29 cellular contexts compared by ENCODE assay signal in the genomic region with DNA sequence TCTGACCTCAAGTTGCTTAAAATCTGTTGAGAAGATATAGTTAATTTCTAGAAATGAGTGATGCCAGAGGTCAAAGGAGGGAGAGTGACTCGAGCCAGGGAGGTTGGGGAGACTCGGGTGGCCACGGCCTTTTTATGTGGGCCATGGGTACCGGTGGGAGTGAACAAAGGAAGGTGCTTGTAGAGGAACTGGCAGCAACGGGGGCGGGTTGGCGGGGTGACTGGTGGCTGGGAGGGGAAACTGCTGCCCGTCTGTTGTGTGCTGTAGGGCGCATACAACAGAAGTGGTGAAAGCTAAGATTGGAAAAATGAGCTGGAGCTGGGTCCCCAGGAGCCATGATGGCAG. TPM values are rescaled to one million over a fixed set of nuclear protein-coding genes. Genes with fewer than 3 reads are reported as not detected.
DNase-seq lines count a peak whose midpoint lies in the region; ATAC-seq and TF ChIP-seq lines count a peak whose summit lies in the region.
"Had no signal": no experiment of that assay in that cellular context is flagged by ENCODE, and none has a peak within 500 bp of the region (broad histone marks: within the 10 kb centered on the region; RNA-seq: fewer than 3 reads in every experiment).

No MANE protein-coding gene starts in this region.

- no peaks in the 10 kb centered on the region for H4K20me1 ChIP-seq in H9 (ENCODE audit: control insufficient read depth, insufficient read depth, insufficient read length)

- no peak overlapping the region for H3K4me3 Mint-ChIP-seq in activated CD8-positive, alpha-beta T cell treated with anti-CD3 and anti-CD28 coated beads for 36 hours
- H3K4me3 Mint-ChIP-seq in activated CD8-positive, alpha-beta T cell treated with anti-CD3 and anti-CD28 coated beads, Interleukin-2, amount 10 ng/mL, durations not matched to agents 7 days and 5 days = no peak overlapping the region
- peak overlapping the region; percentile 31 for H3K4me3 Mint-ChIP-seq in CD4-positive, alpha-beta T cell
- H3K4me3 Mint-ChIP-seq in activated T-helper 17 cell treated with anti-CD3 and anti-CD28 coated beads, Interleukin-2, amount 50 U/mL, for 72 hours = no peak overlapping the region
- peak overlapping the region in 6 of 10 donors; percentile 19 to 67 (median 46) for H3K4me3 Mint-ChIP-seq in naive thymus-derived CD8-positive, alpha-beta T cell
- no peak overlapping the region; a peak in 1 of 5 replicates for H3K4me3 Mint-ChIP-seq in H9
- H3K4me3 Mint-ChIP-seq: B cell, mesothelial cell of epicardium, naive B cell had no signal

- no peak overlapping the region for H3K27ac Mint-ChIP-seq in activated CD8-positive, alpha-beta T cell treated with anti-CD3 and anti-CD28 coated beads for 36 hours
- H3K27ac Mint-ChIP-seq in activated CD8-positive, alpha-beta T cell treated with anti-CD3 and anti-CD28 coated beads, Interleukin-2, amount 10 ng/mL, durations not matched to agents 7 days and 5 days = no peak overlapping the region
- H3K27ac Mint-ChIP-seq in CD4-positive, alpha-beta T cell = no peak overlapping the region
- no peak overlapping the region for H3K27ac Mint-ChIP-seq in activated T-helper 17 cell treated with anti-CD3 and anti-CD28 coated beads, Interleukin-2, amount 50 U/mL, for 72 hours
- H3K27ac Mint-ChIP-seq in naive thymus-derived CD8-positive, alpha-beta T cell = peak overlapping the region in 6 of 10 donors; percentile 3 to 63 (median 49)
- peak overlapping the region in 1 of 3 experiments; percentile 83; a peak in 1 of 7 replicates for H3K27ac Mint-ChIP-seq in H9
- H3K27ac Mint-ChIP-seq: B cell, mesothelial cell of epicardium had no signal

- H4K91ac ChIP-seq in H9 (ENCODE audit: insufficient read length, low read depth, low read length) = no peak overlapping the region

- H3K4me1 Mint-ChIP-seq in activated CD8-positive, alpha-beta T cell treated with anti-CD3 and anti-CD28 coated beads for 36 hours (ENCODE audit: low read depth) = peaks cover 3% of the 10 kb centered on the region
- H3K4me1 Mint-ChIP-seq in activated CD8-positive, alpha-beta T cell treated with anti-CD3 and anti-CD28 coated beads, Interleukin-2, amount 10 ng/mL, durations not matched to agents 7 days and 5 days (ENCODE audit: low read depth) = peaks cover 4% of the 10 kb centered on the region
- no peaks in the 10 kb centered on the region for H3K4me1 Mint-ChIP-seq in CD4-positive, alpha-beta T cell (ENCODE audit: low read depth)
- H3K4me1 Mint-ChIP-seq in activated T-helper 17 cell treated with anti-CD3 and anti-CD28 coated beads, Interleukin-2, amount 50 U/mL, for 72 hours = peaks cover 18% of the 10 kb centered on the region
- H3K4me1 Mint-ChIP-seq in naive thymus-derived CD8-positive, alpha-beta T cell = peaks cover 7 to 19% (median 15%) of the 10 kb centered on the region in 4 donors
- peaks cover 6 to 13% of the 10 kb centered on the region in 2 experiments for H3K4me1 Mint-ChIP-seq in H9

- no peaks in the 10 kb centered on the region for H3K36me3 Mint-ChIP-seq in activated CD8-positive, alpha-beta T cell treated with anti-CD3 and anti-CD28 coated beads for 36 hours (ENCODE audit: low read depth)
- H3K36me3 Mint-ChIP-seq in activated CD8-positive, alpha-beta T cell treated with anti-CD3 and anti-CD28 coated beads, Interleukin-2, amount 10 ng/mL, durations not matched to agents 7 days and 5 days (ENCODE audit: low read depth) = no peaks in the 10 kb centered on the region
- no peaks in the 10 kb centered on the region for H3K36me3 Mint-ChIP-seq in CD4-positive, alpha-beta T cell (ENCODE audit: low read depth)
- no peaks in the 10 kb centered on the region for H3K36me3 Mint-ChIP-seq in activated T-helper 17 cell treated with anti-CD3 and anti-CD28 coated beads, Interleukin-2, amount 50 U/mL, for 72 hours (ENCODE audit: low read depth)
- no peaks in the 10 kb centered on the region for H3K36me3 Mint-ChIP-seq in naive thymus-derived CD8-positive, alpha-beta T cell
- H3K36me3 Mint-ChIP-seq in H9 (ENCODE audit: insufficient read depth in 1 of 3, low read depth in 3 of 3) = peaks cover 0 to 1% (median 0%) of the 10 kb centered on the region in 3 experiments; a peak in 2 of 7 replicates
- H3K36me3 Mint-ChIP-seq: mesothelial cell of epicardium, naive B cell had no signal

- peak; percentile 56 for ATAC-seq in activated CD8-positive, alpha-beta T cell treated with anti-CD3 and anti-CD28 coated beads for 36 hours
- no peak for ATAC-seq in activated CD8-positive, alpha-beta T cell treated with anti-CD3 and anti-CD28 coated beads, Interleukin-2, amount 10 ng/mL, durations not matched to agents 7 days and 5 days
- no peak for ATAC-seq in CD4-positive, alpha-beta T cell (ENCODE audit: poor library complexity)
- ATAC-seq in activated T-helper 17 cell treated with anti-CD3 and anti-CD28 coated beads, Interleukin-2, amount 50 U/mL, for 72 hours (replicated peaks) = peak; percentile 61
- peak; percentile 37 to 48 for ATAC-seq in naive thymus-derived CD8-positive, alpha-beta T cell
- ATAC-seq in GM21447 (IDR thresholded peaks at IDR 0.05; ENCODE audit: unreplicated experiment) (no peak), GM19324 (IDR thresholded peaks at IDR 0.05; ENCODE audit: low FRiP score, unreplicated experiment) (no peak)
- ATAC-seq: HepG2, PC-3, SK-N-SH treated with all-trans-retinoic acid at 6 μM for 48 hours had no signal

- no CpG with 5 or more reads among the region's 9 CpGs for WGBS in H9 (ENCODE audit: extremely low coverage, insufficient read length, low lambda C conversion rate)

- H4K8ac ChIP-seq in H9 (replicated peaks; ENCODE audit: insufficient read length, low read depth, low read length) = no peak overlapping the region

- intact Hi-C loops in activated CD8-positive, alpha-beta T cell treated with anti-CD3 and anti-CD28 coated beads for 36 hours (cut with micrococcal nuclease) = no loop called here
- intact Hi-C loops in CD4-positive, alpha-beta T cell (cut with DNase I, micrococcal nuclease) = no loop called here

- POLR2A ChIA-PET in activated CD8-positive, alpha-beta T cell treated with anti-CD3 and anti-CD28 coated beads for 36 hours (lab: Charles Lee) = no interaction called here
- POLR2A ChIA-PET in activated CD8-positive, alpha-beta T cell treated with anti-CD3 and anti-CD28 coated beads, Interleukin-2, amount 10 ng/mL, durations not matched to agents 7 days and 5 days (lab: Charles Lee) = no interaction called here
- POLR2A ChIA-PET in CD4-positive, alpha-beta T cell (lab: Charles Lee) = interaction anchor here (1.3 kb wide), 1 partner anchor 48 kb away, joined by 3 read pairs; no protein-coding TSS in a partner anchor
- POLR2A ChIA-PET in naive thymus-derived CD8-positive, alpha-beta T cell (lab: Charles Lee) = no interaction called here

- no peak overlapping the region for H2BK12ac ChIP-seq in H9 (ENCODE audit: insufficient read length, low read depth, low read length)

- no peaks in the 10 kb centered on the region for H3K79me2 ChIP-seq in H9 (ENCODE audit: insufficient read depth, low read length)

- no peak overlapping the region for H3T11ph ChIP-seq in H9 (ENCODE audit: low read length)

- no peak overlapping the region for H3K4me2 ChIP-seq in H9 (ENCODE audit: insufficient read depth, insufficient read length, low read length)

- no peak overlapping the region for H2BK15ac ChIP-seq in H9 (ENCODE audit: low read depth, low read length)

- no peak overlapping the region for H3K27ac ChIP-seq in CD4-positive, alpha-beta T cell (ENCODE audit: low read depth, low read length)
- no peak overlapping the region for H3K27ac ChIP-seq in H9 (ENCODE audit: insufficient read length, low read depth, low read length)
- H3K27ac ChIP-seq: cardiac muscle cell, colonic mucosa, skin epidermis, upper lobe of left lung had no signal

- no peak overlapping the region for H3K18ac ChIP-seq in H9 (ENCODE audit: insufficient read length, low read depth, low read length)

- H3K23ac ChIP-seq in H9 (ENCODE audit: insufficient read length, low read depth, low read length) = no peak overlapping the region

- H2AK5ac ChIP-seq in H9 (ENCODE audit: insufficient read length, low read length) = no peak overlapping the region

- H3K14ac ChIP-seq in H9 (ENCODE audit: insufficient read depth, low read length) = no peak overlapping the region

- no peaks in the 10 kb centered on the region; the same call in 1 of the 2 replicates for H3K4me1 ChIP-seq in H9 (ENCODE audit: insufficient read depth, low read length)

- peaks cover 30% of the 10 kb centered on the region for H3K27me3 Mint-ChIP-seq in activated CD8-positive, alpha-beta T cell treated with anti-CD3 and anti-CD28 coated beads for 36 hours
- peaks cover 24% of the 10 kb centered on the region for H3K27me3 Mint-ChIP-seq in activated CD8-positive, alpha-beta T cell treated with anti-CD3 and anti-CD28 coated beads, Interleukin-2, amount 10 ng/mL, durations not matched to agents 7 days and 5 days (ENCODE audit: low read depth)
- peaks cover 11% of the 10 kb centered on the region for H3K27me3 Mint-ChIP-seq in CD4-positive, alpha-beta T cell
- no peaks in the 10 kb centered on the region for H3K27me3 Mint-ChIP-seq in activated T-helper 17 cell treated with anti-CD3 and anti-CD28 coated beads, Interleukin-2, amount 50 U/mL, for 72 hours
- H3K27me3 Mint-ChIP-seq in naive thymus-derived CD8-positive, alpha-beta T cell = peaks cover 0 to 24% (median 9%) of the 10 kb centered on the region in 5 donors
- H3K27me3 Mint-ChIP-seq in H9 (ENCODE audit: low read depth) = peaks cover 2% of the 10 kb centered on the region; the same call in 1 of the 2 replicates

- DNase-seq in activated CD8-positive, alpha-beta T cell treated with anti-CD3 and anti-CD28 coated beads for 36 hours = peak; percentile 69
- no peak for DNase-seq in activated CD8-positive, alpha-beta T cell treated with anti-CD3 and anti-CD28 coated beads, Interleukin-2, amount 10 ng/mL, durations not matched to agents 7 days and 5 days
- DNase-seq in CD4-positive, alpha-beta T cell = no peak
- DNase-seq in naive thymus-derived CD8-positive, alpha-beta T cell = peak in 4 of 10 donors; percentile 24 to 26 (median 25)
- no peak for DNase-seq in H9
- DNase-seq: activated CD8-positive, alpha-beta memory T cell treated with anti-CD3 and anti-CD28 coated beads, Interleukin-2, amount 50 U/mL, for 48 hours; activated effector memory CD4-positive, alpha-beta T cell treated with anti-CD3 and anti-CD28 coated beads, Interleukin-2, amount 50 U/mL, for 16 hours; aorta; Calu3; colonic mucosa; effector CD8-positive, alpha-beta T cell; naive B cell; NCI-H1092; NCI-H1930; NCI-H526; NK-92 treated with Interleukin-12 subunit alpha and Interleukin-12 subunit beta, amount 100 ng/mL, for 24 hours; PC-3; substantia nigra; T-helper 2 cell; upper lobe of left lung had no signal

- no peak overlapping the region for H2BK120ac ChIP-seq in H9 (ENCODE audit: low read depth, low read length, poor library complexity, severe bottlenecking)

- H3K9me3 ChIP-seq in CD4-positive, alpha-beta T cell (ENCODE audit: control insufficient read depth, low read length) = no peaks in the 10 kb centered on the region
- no peaks in the 10 kb centered on the region for H3K9me3 ChIP-seq in H9 (ENCODE audit: control insufficient read depth, low read depth, low read length)
- H3K9me3 ChIP-seq: colonic mucosa, upper lobe of left lung had no signal

- H3K27me3 ChIP-seq in CD4-positive, alpha-beta T cell (ENCODE audit: control insufficient read depth, insufficient read depth, low read length) = peaks cover 4% of the 10 kb centered on the region
- no peaks in the 10 kb centered on the region; the same call in 1 of the 2 replicates for H3K27me3 ChIP-seq in H9 (ENCODE audit: insufficient read depth, low read length)
- H3K27me3 ChIP-seq: colonic mucosa had no signal

- H2AFZ ChIP-seq in H9 (ENCODE audit: low read length) = no peak overlapping the region

- H2BK20ac ChIP-seq in H9 (ENCODE audit: low read depth, low read length, poor library complexity, severe bottlenecking) = no peak overlapping the region

- H3K9ac ChIP-seq in H9 (ENCODE audit: extremely low read depth, insufficient read length, low read length) = no peak overlapping the region

- no peak overlapping the region for H4K5ac ChIP-seq in H9 (ENCODE audit: insufficient read length, low read depth, low read length)

- H2BK5ac ChIP-seq in H9 (ENCODE audit: insufficient read length, low read length) = no peak overlapping the region

- no peak for TF ChIP-seq CTCF in activated CD8-positive, alpha-beta T cell treated with anti-CD3 and anti-CD28 coated beads for 36 hours (IDR thresholded peaks at IDR 0.05)
- TF ChIP-seq CTCF in CD4-positive, alpha-beta T cell (IDR thresholded peaks at IDR 0.05) = no peak
- TF ChIP-seq CTCF in H9 (conservative IDR thresholded peaks at IDR 0.05) = no peak

- no peak overlapping the region for H3K56ac ChIP-seq in H9 (ENCODE audit: insufficient read length, low read depth, low read length)

- no peaks in the 10 kb centered on the region for H3K79me1 ChIP-seq in H9 (ENCODE audit: insufficient read depth, low read depth, low read length, poor library complexity, severe bottlenecking)

- no peaks in the 10 kb centered on the region for H3K23me2 ChIP-seq in H9 (ENCODE audit: insufficient read length, low read depth, low read length, poor library complexity, severe bottlenecking)

- H3K9me3 Mint-ChIP-seq in activated CD8-positive, alpha-beta T cell treated with anti-CD3 and anti-CD28 coated beads for 36 hours = no peaks in the 10 kb centered on the region
- H3K9me3 Mint-ChIP-seq in activated CD8-positive, alpha-beta T cell treated with anti-CD3 and anti-CD28 coated beads, Interleukin-2, amount 10 ng/mL, durations not matched to agents 7 days and 5 days (ENCODE audit: insufficient read depth) = no peaks in the 10 kb centered on the region
- no peaks in the 10 kb centered on the region for H3K9me3 Mint-ChIP-seq in CD4-positive, alpha-beta T cell
- no peaks in the 10 kb centered on the region for H3K9me3 Mint-ChIP-seq in activated T-helper 17 cell treated with anti-CD3 and anti-CD28 coated beads, Interleukin-2, amount 50 U/mL, for 72 hours
- no peaks in the 10 kb centered on the region for H3K9me3 Mint-ChIP-seq in naive thymus-derived CD8-positive, alpha-beta T cell
- no peaks in the 10 kb centered on the region for H3K9me3 Mint-ChIP-seq in H9
- H3K9me3 Mint-ChIP-seq: mesothelial cell of epicardium, naive B cell had no signal

- CTCF ChIA-PET in activated CD8-positive, alpha-beta T cell treated with anti-CD3 and anti-CD28 coated beads for 36 hours (lab: Charles Lee) = interaction anchor here (1.1 to 5.7 kb wide), 3 partner anchors 13 to 48 kb away, joined by 3 to 67 read pairs (median 3); no protein-coding TSS in a partner anchor
- CTCF ChIA-PET in activated CD8-positive, alpha-beta T cell treated with anti-CD3 and anti-CD28 coated beads, Interleukin-2, amount 10 ng/mL, durations not matched to agents 7 days and 5 days (lab: Charles Lee) = interaction anchor here (6.3 kb wide), 1 partner anchor 47 kb away, joined by 44 read pairs; no protein-coding TSS in a partner anchor
- CTCF ChIA-PET in CD4-positive, alpha-beta T cell (lab: Charles Lee) = interaction anchor here (3.5 kb wide), 1 partner anchor 48 kb away, joined by 28 read pairs; no protein-coding TSS in a partner anchor

- H3K4ac ChIP-seq in H9 (ENCODE audit: low read depth, low read length) = no peak overlapping the region

RNA-seq across cellular contexts. Expression of a gene that starts 5.4 kb away (rescaled TPM):
- total RNA-seq in activated CD8-positive, alpha-beta T cell treated with anti-CD3 and anti-CD28 coated beads for 36 hours = under 1 TPM in 1 of 2 experiments, not detected in 1; 0.05 TPM
- under 1 TPM in 1 of 2 experiments, not detected in 1; 0.05 TPM for total RNA-seq in activated CD8-positive, alpha-beta T cell treated with anti-CD3 and anti-CD28 coated beads, Interleukin-2, amount 10 ng/mL, durations not matched to agents 7 days and 5 days
- under 1 TPM; 0.52 to 0.73 TPM for total RNA-seq in CD4-positive, alpha-beta T cell
- total RNA-seq in activated T-helper 17 cell treated with anti-CD3 and anti-CD28 coated beads, Interleukin-2, amount 50 U/mL, for 72 hours = under 1 TPM; 0.11 to 0.13 TPM
- under 1 TPM; 0.08 to 0.13 TPM for total RNA-seq in naive thymus-derived CD8-positive, alpha-beta T cell
- not detected for polyA plus RNA-seq in naive thymus-derived CD8-positive, alpha-beta T cell
- total RNA-seq in H9 (2021) = 4.3 and 4.5 TPM in 2 replicates
- total RNA-seq: B cell had no signal

Comparison
In these comparisons a context has a peak if more than half of its experiments do, and no peak if none do; other contexts are left out.
1. ATAC-seq: peak in activated CD8-positive, alpha-beta T cell treated with anti-CD3 and anti-CD28 coated beads for 36 hours (single experiment), activated T-helper 17 cell treated with anti-CD3 and anti-CD28 coated beads, Interleukin-2, amount 50 U/mL, for 72 hours (single experiment) and naive thymus-derived CD8-positive, alpha-beta T cell (2 of 2); none in activated CD8-positive, alpha-beta T cell treated with anti-CD3 and anti-CD28 coated beads, Interleukin-2, amount 10 ng/mL, durations not matched to agents 7 days and 5 days (single experiment), CD4-positive, alpha-beta T cell (single experiment), GM21447 (single experiment) and GM19324 (single experiment).
2. H3K27ac Mint-ChIP-seq: peak in naive thymus-derived CD8-positive, alpha-beta T cell (6 of 10); none in activated CD8-positive, alpha-beta T cell treated with anti-CD3 and anti-CD28 coated beads for 36 hours (single experiment), activated CD8-positive, alpha-beta T cell treated with anti-CD3 and anti-CD28 coated beads, Interleukin-2, amount 10 ng/mL, durations not matched to agents 7 days and 5 days (single experiment), CD4-positive, alpha-beta T cell (single experiment) and activated T-helper 17 cell treated with anti-CD3 and anti-CD28 coated beads, Interleukin-2, amount 50 U/mL, for 72 hours (single experiment).
3. H3K4me3 Mint-ChIP-seq: peak in CD4-positive, alpha-beta T cell (single experiment) and naive thymus-derived CD8-positive, alpha-beta T cell (6 of 10); none in activated CD8-positive, alpha-beta T cell treated with anti-CD3 and anti-CD28 coated beads for 36 hours (single experiment), activated CD8-positive, alpha-beta T cell treated with anti-CD3 and anti-CD28 coated beads, Interleukin-2, amount 10 ng/mL, durations not matched to agents 7 days and 5 days (single experiment), activated T-helper 17 cell treated with anti-CD3 and anti-CD28 coated beads, Interleukin-2, amount 50 U/mL, for 72 hours (single experiment) and H9 (0 of 2).